8 cellular contexts compared by ENCODE assay signal in the genomic region with DNA sequence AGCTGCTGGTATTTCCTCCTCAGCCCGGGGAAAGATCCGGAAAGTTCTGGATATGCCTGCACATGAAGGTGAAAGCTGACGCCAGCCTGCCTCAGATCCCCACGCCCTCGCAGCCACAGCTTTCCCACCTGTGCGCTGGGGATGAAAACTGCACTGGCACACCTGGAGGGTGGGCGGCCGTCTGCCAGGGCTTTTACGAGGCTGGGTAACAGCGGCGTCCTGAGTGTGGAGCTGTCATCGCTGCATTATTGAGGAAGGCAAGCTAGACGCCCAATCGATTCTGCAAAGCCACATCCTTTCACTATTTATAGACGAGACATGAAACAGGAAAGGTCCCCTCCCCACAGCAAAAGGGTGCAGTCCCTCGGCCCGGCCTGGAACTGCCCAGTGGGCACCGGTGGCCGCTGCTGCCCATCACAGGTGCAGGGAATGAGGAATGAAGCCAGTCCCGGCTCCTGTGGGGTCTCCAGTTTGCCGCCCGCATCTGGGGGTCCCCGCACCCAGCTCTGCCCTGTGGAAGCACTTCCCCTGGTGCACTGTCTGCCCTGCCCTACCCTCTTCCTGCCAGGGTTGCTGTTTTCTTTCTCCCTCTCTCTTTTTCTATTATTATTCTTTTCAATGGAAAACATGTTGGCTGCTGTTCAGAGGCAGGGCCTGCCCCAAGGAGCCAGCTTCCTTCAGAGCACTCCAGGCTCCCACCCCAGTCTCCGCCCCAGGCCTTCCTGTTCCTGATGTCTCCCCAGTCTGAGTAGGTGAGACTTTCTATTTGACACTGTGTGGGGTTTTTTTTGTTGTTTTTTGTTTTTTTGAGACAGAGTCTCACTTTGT. TPM values are rescaled to one million over a fixed set of nuclear protein-coding genes. Genes with fewer than 3 reads are reported as not detected.
DNase-seq lines count a peak whose midpoint lies in the region; TF ChIP-seq lines count a peak whose summit lies in the region.

No MANE protein-coding gene starts in this region.

- H3K27me3 ChIP-seq in neutrophil: no peaks in the 10 kb centered on the region

- peak overlapping the region; percentile 68 to 72 for H3K4me3 ChIP-seq in neutrophil (ENCODE audit: low read depth in 1 of 2, low read length in 1 of 2)

- peak overlapping the region in 2 of 5 experiments; percentile 23 to 51 for H3K4me3 Mint-ChIP-seq in brain

- peak overlapping the region; percentile 11 to 97 (median 78) for H3K27ac Mint-ChIP-seq in brain

- H3K9me3 Mint-ChIP-seq in brain: no peaks in the 10 kb centered on the region

- H3K4me1 Mint-ChIP-seq in brain: peaks cover 76% of the 10 kb centered on the region

- no peaks in the 10 kb centered on the region for H3K9me3 ChIP-seq in neutrophil

- peaks cover 71% of the 10 kb centered on the region for H3K36me3 ChIP-seq in neutrophil

- H3K4me1 ChIP-seq in neutrophil (ENCODE audit: control insufficient read depth in 1 of 2, insufficient read depth in 1 of 2, low read depth in 1 of 2, low read length in 1 of 2): peaks cover 81 to 98% of the 10 kb centered on the region in 2 experiments

- DNase-seq in GM19238 (ENCODE audit: insufficient read length, low spot score) (peak; percentile 78), T follicular helper cell (ENCODE audit: low read depth) (peak; percentile 49), HuH-7 (ENCODE audit: low spot score) (no peak), NCI-H526 (lab: John Stamatoyannopoulos, UW) (no peak), iPS-NIHi7 (ENCODE audit: extremely low spot score) (no peak), COR-L47 (lab: John Stamatoyannopoulos, UW) (no peak)

- peaks cover 4% of the 10 kb centered on the region for H3K36me3 Mint-ChIP-seq in brain

- H3K27ac ChIP-seq in neutrophil: peak overlapping the region; percentile 99

- TF ChIP-seq CTCF in brain (conservative IDR thresholded peaks at IDR 0.05) (no peak), neutrophil (IDR thresholded peaks at IDR 0.05) (no peak)

- peaks cover 3% of the 10 kb centered on the region for H3K27me3 Mint-ChIP-seq in brain

RNA-seq across cellular contexts. Expression of a gene that starts 7.0 kb away (rescaled TPM):
- polyA plus RNA-seq in brain (ENCODE audit: insufficient read depth, low read depth, low replicate concordance): 12.3 TPM

RNA-seq across cellular contexts. Expression of a gene that starts 56.0 kb away (rescaled TPM):
- 80.6 TPM for polyA plus RNA-seq in brain (ENCODE audit: insufficient read depth, low read depth, low replicate concordance)

Comparison
In these comparisons a context has a peak if more than half of its experiments do, and no peak if none do; other contexts are left out.
1. DNase-seq: peak in GM19238 (single experiment) and T follicular helper cell (single experiment); none in HuH-7 (single experiment), NCI-H526 (0 of 2), iPS-NIHi7 (single experiment) and COR-L47 (single experiment).